9 cellular contexts compared by ENCODE assay signal in the genomic region with DNA sequence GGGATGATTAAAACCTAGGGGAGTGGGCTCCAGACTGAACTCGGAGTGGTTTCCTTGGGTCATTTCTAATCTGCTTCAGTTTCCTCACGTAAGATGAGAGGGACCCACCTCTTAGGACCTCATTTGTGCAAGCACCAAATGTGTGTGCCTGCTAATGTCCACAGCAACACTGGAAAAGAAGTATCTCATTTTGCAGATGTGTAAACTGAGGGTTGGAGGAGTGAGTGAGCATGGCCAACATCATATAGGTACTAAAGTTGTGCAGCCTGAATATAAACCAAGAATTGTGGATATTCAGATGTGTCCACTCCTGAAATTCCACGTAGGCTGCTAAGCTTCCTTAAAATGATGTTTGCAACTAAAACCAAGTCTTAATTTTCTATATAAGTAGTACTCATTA. TPM values are rescaled to one million over a fixed set of nuclear protein-coding genes. Genes with fewer than 3 reads are reported as not detected.
DNase-seq lines count a peak whose midpoint lies in the region; ATAC-seq, FAIRE-seq and TF ChIP-seq lines count a peak whose summit lies in the region.
"Had no signal": no experiment of that assay in that cellular context is flagged by ENCODE, and none has a peak within 500 bp of the region (broad histone marks: within the 10 kb centered on the region; RNA-seq: fewer than 3 reads in every experiment).

No MANE protein-coding gene starts in this region.

- peak overlapping the region; percentile 64 for H3K4me3 Mint-ChIP-seq in MCF 10A (ENCODE audit: unreplicated experiment)
- H3K4me3 Mint-ChIP-seq in naive thymus-derived CD8-positive, alpha-beta T cell, result peak overlapping the region in 5 of 10 donors; percentile 78 to 86 (median 83)

- ATAC-seq in right cardiac atrium (no peak), left ventricle myocardium superior (no peak)
- no peak for ATAC-seq in naive thymus-derived CD8-positive, alpha-beta T cell

- no peak for DNase-seq in right cardiac atrium
- DNase-seq in left ventricle myocardium superior, result no peak
- DNase-seq in MCF 10A (ENCODE audit: unreplicated experiment), result no peak
- DNase-seq in naive thymus-derived CD8-positive, alpha-beta T cell, result no peak
- DNase-seq in HK-2 (ENCODE audit: unreplicated experiment), result no peak
- no peak for DNase-seq in D721Med (ENCODE audit: insufficient read length, low spot score)
- no peak for DNase-seq in NCI-H1436 (lab: John Stamatoyannopoulos, UW)

- BruUV-seq in MCF 10A (replicated peaks; lab: Mats Ljungman, UMichigan), result no TSS peak

- H3K27ac ChIP-seq in right cardiac atrium (ENCODE audit: low read length) (peak overlapping the region; percentile 68), urinary bladder (ENCODE audit: low read depth) (peak overlapping the region; percentile 70)

- no peaks in the 10 kb centered on the region for H3K9me3 ChIP-seq in right cardiac atrium (ENCODE audit: control insufficient read depth, low read length)

- TF ChIP-seq CTCF in MCF 10A (IDR thresholded peaks at IDR 0.05; ENCODE audit: unreplicated experiment) (no peak), D721Med (IDR thresholded peaks at IDR 0.05; ENCODE audit: insufficient read depth, missing control alignments) (no peak)

- H3K4me3 ChIP-seq in right cardiac atrium (ENCODE audit: low read length) (no peak overlapping the region), urinary bladder (ENCODE audit: low read depth, low read length) (no peak overlapping the region)

- peak overlapping the region; percentile 96 for H3K27ac Mint-ChIP-seq in MCF 10A (ENCODE audit: low read depth, unreplicated experiment)
- H3K27ac Mint-ChIP-seq in naive thymus-derived CD8-positive, alpha-beta T cell, result peak overlapping the region in 6 of 10 donors; percentile 75 to 95 (median 88)

- no peak for FAIRE-seq in D721Med (lab: Jason Lieb, UNC)

- H3K27me3 ChIP-seq in right cardiac atrium (ENCODE audit: control insufficient read depth, insufficient read depth), result no peaks in the 10 kb centered on the region

- H3K4me1 Mint-ChIP-seq in MCF 10A (ENCODE audit: insufficient read depth, unreplicated experiment), result peaks cover 31% of the 10 kb centered on the region
- peaks cover 14 to 32% (median 17%) of the 10 kb centered on the region in 4 donors for H3K4me1 Mint-ChIP-seq in naive thymus-derived CD8-positive, alpha-beta T cell

- CTCF ChIA-PET in MCF 10A (lab: Yijun Ruan, JAX), result interaction anchor here (0.6 to 3.0 kb wide), 5 partner anchors 10 to 975 kb away, joined by 3 to 12 read pairs (median 8); no protein-coding TSS in a partner anchor

- intact Hi-C loops in right cardiac atrium (cut with DNase I) (no loop called here), left ventricle myocardium superior (cut with micrococcal nuclease) (no loop called here), MCF 10A (cut with micrococcal nuclease) (loop anchor here (1.0 kb wide), 1 partner anchor 13 kb away; no protein-coding TSS in a partner anchor)

- H3K36me3 ChIP-seq in urinary bladder (ENCODE audit: insufficient read depth), result no peaks in the 10 kb centered on the region

- WGBS in right cardiac atrium, result 86% methylated on average over 3 of the region's 3 CpGs
- WGBS in urinary bladder, result 89% methylated on average over 3 of the region's 3 CpGs

- no peaks in the 10 kb centered on the region for H3K27me3 Mint-ChIP-seq in MCF 10A (ENCODE audit: insufficient read depth, unreplicated experiment)
- H3K27me3 Mint-ChIP-seq in naive thymus-derived CD8-positive, alpha-beta T cell, result no peaks in the 10 kb centered on the region

- H3K4me1 ChIP-seq in right cardiac atrium (ENCODE audit: control insufficient read depth, insufficient read depth, low read length) (peaks cover 22% of the 10 kb centered on the region), urinary bladder (ENCODE audit: insufficient read depth) (peaks cover 4% of the 10 kb centered on the region)

- no peaks in the 10 kb centered on the region for H3K9me3 Mint-ChIP-seq in MCF 10A (ENCODE audit: unreplicated experiment)
- H3K9me3 Mint-ChIP-seq in naive thymus-derived CD8-positive, alpha-beta T cell, result no peaks in the 10 kb centered on the region
- H3K9me3 Mint-ChIP-seq: stimulated activated effector memory CD8-positive, alpha-beta T cell treated with anti-CD3 and anti-CD28 coated beads, Interleukin-12 subunit alpha, Interleukin-12 subunit beta, amount 100 ng/mL, for 72 hours had no signal

- no peaks in the 10 kb centered on the region for H3K36me3 Mint-ChIP-seq in MCF 10A (ENCODE audit: insufficient read depth, unreplicated experiment)
- no peaks in the 10 kb centered on the region for H3K36me3 Mint-ChIP-seq in naive thymus-derived CD8-positive, alpha-beta T cell
- H3K36me3 Mint-ChIP-seq: stimulated activated effector memory CD8-positive, alpha-beta T cell treated with anti-CD3 and anti-CD28 coated beads, Interleukin-12 subunit alpha, Interleukin-12 subunit beta, amount 100 ng/mL, for 72 hours had no signal

- POLR2A ChIA-PET in MCF 10A (lab: Yijun Ruan, JAX), result interaction anchor here (0.9 to 7.0 kb wide), 10 partner anchors 10 to 307 kb away, joined by 3 to 65 read pairs (median 6); a partner anchor contains a TSS
- POLR2A ChIA-PET in naive thymus-derived CD8-positive, alpha-beta T cell (lab: Charles Lee), result interaction anchor here (3.0 kb wide), 1 partner anchor 51 kb away, joined by 15 read pairs; a partner anchor contains a TSS

RNA-seq across cellular contexts. Expression of a gene that starts 51.7 kb away (rescaled TPM):
- 10 to 100 TPM; 10.5 to 23.3 (median 18.2) TPM for total RNA-seq in right cardiac atrium
- 24.6 TPM for polyA plus RNA-seq in right cardiac atrium
- total RNA-seq in left ventricle myocardium superior, result 46.6 TPM
- 183 and 225 TPM in 2 replicates for total RNA-seq in MCF 10A (2022)
- total RNA-seq in naive thymus-derived CD8-positive, alpha-beta T cell, result 10 to 100 TPM; 19.0 to 19.5 TPM
- 10 to 100 TPM in 1 of 3 donors, 1 to 10 TPM in 2; 4.1 to 13.0 (median 5.7) TPM for polyA plus RNA-seq in naive thymus-derived CD8-positive, alpha-beta T cell
- 7.2 TPM for total RNA-seq in urinary bladder
- 38.5 TPM for polyA plus RNA-seq in urinary bladder
